In genomic region chr11:71381781-71382505, GRCh38 we compare ENCODE assay signal across 1 cellular context.
TF ChIP-seq lines count a peak whose summit lies in the region.

No MANE protein-coding gene starts in this region.

TF ChIP-seq in GM12878, 131 proteins besides CTCF, POLR2A, EP300 and RAD21 (continued from another document):
- TF ChIP-seq ATF2 (IDR thresholded peaks at IDR 0.05; ENCODE audit: low read length) = no peak
- no peak for TF ChIP-seq PML (IDR thresholded peaks at IDR 0.05; ENCODE audit: low read length)
- no peak for TF ChIP-seq GABPA (IDR thresholded peaks at IDR 0.05; ENCODE audit: low read depth)
- TF ChIP-seq KLF5 (IDR thresholded peaks at IDR 0.05; ENCODE audit: partially characterized antibody) = no peak
- no peak for TF ChIP-seq SREBF1 (IDR thresholded peaks at IDR 0.05; ENCODE audit: low read length)
- no peak for TF ChIP-seq ZNF274 (IDR thresholded peaks at IDR 0.05; ENCODE audit: insufficient read depth, insufficient read length)
